ENCODE assay signal across 8 cellular contexts in genomic region chr11:65574963-65575567, GRCh38. TPM values are rescaled to one million over a fixed set of nuclear protein-coding genes. Genes with fewer than 3 reads are reported as not detected.
DNase-seq lines count a peak whose midpoint lies in the region; ATAC-seq, FAIRE-seq and TF ChIP-seq lines count a peak whose summit lies in the region.

No MANE protein-coding gene starts in this region.

- peak overlapping the region; percentile 76 for H2BK5ac ChIP-seq in IMR-90 (ENCODE audit: low read depth, low read length, poor library complexity, severe bottlenecking)

- peak overlapping the region; percentile 83 for H2BK120ac ChIP-seq in IMR-90 (ENCODE audit: low read depth, low read length)

- BruUV-seq in IMR-90 (replicated peaks; lab: Mats Ljungman, UMichigan), result no TSS peak

- peak overlapping the region; percentile 90 for H2AFZ ChIP-seq in IMR-90 (replicated peaks; ENCODE audit: low read length, poor library complexity)

- H3K9me1 ChIP-seq in IMR-90 (ENCODE audit: insufficient read depth, low read length), result peaks cover 8% of the 10 kb centered on the region

- peak overlapping the region; percentile 76; the same call in 2 of the 3 replicates for H2BK15ac ChIP-seq in IMR-90 (ENCODE audit: low read depth, low read length)

- in situ Hi-C loops in IMR-90 (cut with MboI; ENCODE audit: low sequenced_read_pairs), result no loop called here

- 62% methylated on average over 13 of the region's 19 CpGs; no CpG with 5 or more reads in 1 of the 2 experiments for WGBS in IMR-90 (ENCODE audit: extremely low coverage in 2 of 2, insufficient read length in 1 of 2), 2 experiments

- intact Hi-C loops in IMR-90 (cut with micrococcal nuclease), result loop anchor here (5.0 kb wide), 2 partner anchors 32 to 193 kb away; partner anchors contain the start of gene SLC25A45
- intact Hi-C loops in kidney (cut with DNase I), result no loop called here

- H3K4me3 ChIP-seq in BLaER1 treated with 17β-estradiol and CSF1 and Interleukin-3, amounts not matched to agents 10 nM and 100 nM, result peak overlapping the region; percentile 75 to 97 (median 92)
- H3K4me3 ChIP-seq in IMR-90 (ENCODE audit: insufficient read depth, low read depth, low read length), result peak overlapping the region; percentile 58
- H3K4me3 ChIP-seq in adipocyte (ENCODE audit: low read length), result peak overlapping the region; percentile 80
- H3K4me3 ChIP-seq in kidney (ENCODE audit: low read length in 2 of 2), result peak overlapping the region; percentile 68 to 80

- peak overlapping the region; percentile 91 for H2AK9ac ChIP-seq in IMR-90 (replicated peaks; ENCODE audit: low read depth, low read length, poor library complexity)

- H2BK20ac ChIP-seq in IMR-90 (ENCODE audit: low read depth, low read length), result peak overlapping the region; percentile 34; the same call in 1 of the 2 replicates

- no peak for DNase-seq in IMR-90
- peak; percentile 27 for DNase-seq in adipocyte (ENCODE audit: low read depth)
- peak; percentile 86 for DNase-seq in kidney
- DNase-seq in superior temporal gyrus (ENCODE audit: extremely low spot score), result peak; percentile 18
- DNase-seq in NCI-H82 treated with DMSO at 0.1 percent for 48 hours (lab: John Stamatoyannopoulos, UW; ENCODE audit: unreplicated experiment), result no peak
- DNase-seq in DMS153 treated with DMSO at 0.1 percent for 48 hours (lab: John Stamatoyannopoulos, UW; ENCODE audit: unreplicated experiment), result no peak

- peak overlapping the region; percentile 98 for H2AK5ac ChIP-seq in IMR-90 (ENCODE audit: low read depth, low read length)

- peak overlapping the region; percentile 93 for H3K23ac ChIP-seq in IMR-90 (ENCODE audit: low read depth, low read length)

- peaks cover 24 to 73% of the 10 kb centered on the region in 2 experiments for H3K79me1 ChIP-seq in IMR-90 (ENCODE audit: low read depth in 1 of 2, low read length in 2 of 2)

- H3K4ac ChIP-seq in IMR-90 (ENCODE audit: low read depth, low read length), result peak overlapping the region; percentile 96

- H4K20me1 ChIP-seq in BLaER1 treated with 17β-estradiol and CSF1 and Interleukin-3, amounts not matched to agents 10 nM and 100 nM, result peaks cover 31 to 70% (median 45%) of the 10 kb centered on the region in 11 experiments; a peak in 21 of 22 replicates
- peaks cover 32% of the 10 kb centered on the region for H4K20me1 ChIP-seq in IMR-90 (ENCODE audit: insufficient read depth, low read length)

- H3K4me2 ChIP-seq in BLaER1 treated with 17β-estradiol and CSF1 and Interleukin-3, amounts not matched to agents 10 nM and 100 nM, result peak overlapping the region; percentile 70 to 100 (median 94)
- H3K4me2 ChIP-seq in IMR-90 (ENCODE audit: low read depth, low read length), result peak overlapping the region; percentile 87

- CTCF ChIA-PET in IMR-90 (lab: Yijun Ruan, JAX), result no interaction called here

- H3K36me3 ChIP-seq in BLaER1 treated with 17β-estradiol and CSF1 and Interleukin-3, amounts not matched to agents 10 nM and 100 nM, result peaks cover 9 to 31% (median 22%) of the 10 kb centered on the region in 11 experiments
- H3K36me3 ChIP-seq in IMR-90 (ENCODE audit: control insufficient read depth, insufficient read depth, low read length) (peaks cover 9% of the 10 kb centered on the region; the same call in 1 of the 2 replicates), adipocyte (ENCODE audit: control insufficient read depth, insufficient read depth, low read length, severe bottlenecking) (peaks cover 9% of the 10 kb centered on the region), kidney (ENCODE audit: control insufficient read depth in 1 of 2, insufficient read depth in 2 of 2, low read length in 2 of 2) (no peaks in the 10 kb centered on the region)

- peak overlapping the region; percentile 70 for H3K56ac ChIP-seq in IMR-90 (ENCODE audit: extremely low read depth, insufficient read depth, low read length)

- H4K91ac ChIP-seq in IMR-90 (ENCODE audit: insufficient read depth, low read depth, low read length), result peak overlapping the region; percentile 80

- H3K27ac ChIP-seq in BLaER1 treated with 17β-estradiol and CSF1 and Interleukin-3, amounts not matched to agents 10 nM and 100 nM, result peak overlapping the region; percentile 73 to 91 (median 86)
- H3K27ac ChIP-seq in IMR-90 (ENCODE audit: insufficient read depth, low read length), result peak overlapping the region; percentile 75
- peak overlapping the region; percentile 71 to 89 for H3K27ac ChIP-seq in kidney (ENCODE audit: low read depth in 2 of 2, low read length in 2 of 2)

- H3K4me1 ChIP-seq in BLaER1 treated with 17β-estradiol and CSF1 and Interleukin-3, amounts not matched to agents 10 nM and 100 nM, result peaks cover 53 to 69% (median 62%) of the 10 kb centered on the region in 10 experiments
- peaks cover 33% of the 10 kb centered on the region for H3K4me1 ChIP-seq in IMR-90 (ENCODE audit: control insufficient read depth, insufficient read depth, low read length)
- peaks cover 53% of the 10 kb centered on the region for H3K4me1 ChIP-seq in adipocyte (ENCODE audit: control insufficient read depth, insufficient read depth, low read length)
- H3K4me1 ChIP-seq in kidney (ENCODE audit: control insufficient read depth in 1 of 2, insufficient read depth in 1 of 2, low read depth in 1 of 2, low read length in 2 of 2), result peaks cover 19 to 45% of the 10 kb centered on the region in 2 donors

- dilution Hi-C loops in IMR-90 (cut with HindIII; ENCODE audit: low sequenced_read_pairs, unreplicated experiment), result no loop called here

- peak overlapping the region; percentile 65 to 96 (median 88) for H3K9ac ChIP-seq in BLaER1 treated with 17β-estradiol and CSF1 and Interleukin-3, amounts not matched to agents 10 nM and 100 nM
- H3K9ac ChIP-seq in IMR-90 (ENCODE audit: low read depth, low read length) (peak overlapping the region; percentile 72), adipocyte (ENCODE audit: low read length) (peak overlapping the region; percentile 89), kidney (ENCODE audit: low read length in 2 of 2) (peak overlapping the region; percentile 48 to 77)

- H3K14ac ChIP-seq in IMR-90 (replicated peaks; ENCODE audit: low read depth, low read length), result peak overlapping the region; percentile 96

- peak overlapping the region; percentile 11; the same call in 1 of the 2 replicates for H3K18ac ChIP-seq in IMR-90 (ENCODE audit: low read depth, low read length)

- ATAC-seq in IMR-90 (ENCODE audit: low read depth), result no peak
- ATAC-seq in HG03039 (IDR thresholded peaks at IDR 0.05; ENCODE audit: unreplicated experiment), result no peak

- TF ChIP-seq POLR2A in IMR-90 (IDR thresholded peaks at IDR 0.05; ENCODE audit: low read depth, low read length), result no peak

- peak overlapping the region; percentile 86 for H4K5ac ChIP-seq in IMR-90 (ENCODE audit: low read depth, low read length)

- TF ChIP-seq RAD21 in IMR-90 (IDR thresholded peaks at IDR 0.05; ENCODE audit: low read length), result no peak

- POLR2A ChIA-PET in IMR-90 (lab: Charles Lee; ENCODE audit: unreplicated experiment), result no interaction called here

- no peak for FAIRE-seq in kidney (lab: Jason Lieb, UNC)

- TF ChIP-seq CTCF in IMR-90 (conservative IDR thresholded peaks at IDR 0.05; ENCODE audit: low read depth, low read length) (no peak), kidney (IDR thresholded peaks at IDR 0.05; ENCODE audit: borderline replicate concordance, extremely low read depth, insufficient read depth) (no peak)

- H3K9me3 ChIP-seq in BLaER1 treated with 17β-estradiol and CSF1 and Interleukin-3, amounts not matched to agents 10 nM and 100 nM (replicated peaks in 1 of 11), result no peaks in the 10 kb centered on the region
- H3K9me3 ChIP-seq in IMR-90 (ENCODE audit: control insufficient read depth, insufficient read depth, low read length) (no peaks in the 10 kb centered on the region), adipocyte (ENCODE audit: control insufficient read depth, low read length) (no peaks in the 10 kb centered on the region), kidney (ENCODE audit: control insufficient read depth in 1 of 2, low read length in 2 of 2) (no peaks in the 10 kb centered on the region)

- peak overlapping the region; percentile 58 to 90; a peak in 3 of 4 replicates for H4K8ac ChIP-seq in IMR-90 (ENCODE audit: low read depth in 2 of 2, low read length in 2 of 2)

- no peaks in the 10 kb centered on the region for H3K27me3 ChIP-seq in BLaER1 treated with 17β-estradiol and CSF1 and Interleukin-3, amounts not matched to agents 10 nM and 100 nM
- H3K27me3 ChIP-seq in IMR-90 (ENCODE audit: control insufficient read depth, insufficient read depth, low read length) (no peaks in the 10 kb centered on the region), adipocyte (replicated peaks; ENCODE audit: control insufficient read depth, insufficient read depth, low read length) (no peaks in the 10 kb centered on the region)

TF ChIP-seq in IMR-90, 13 proteins besides CTCF, POLR2A, EP300 and RAD21 (continues in another document):
- TF ChIP-seq FOS (IDR thresholded peaks at IDR 0.05; ENCODE audit: low read depth, low read length), result no peak

RNA-seq across cellular contexts. Expression of gene EHBP1L1, which starts 0.8 kb away (rescaled TPM):
- total RNA-seq in IMR-90 (2012; rRNA removed) (10.0 and 13.3 TPM in 2 replicates), kidney (95.4 TPM)
- polyA plus RNA-seq in IMR-90 (2012; rRNA removed) (27.4 and 29.0 TPM in 2 replicates), kidney (ENCODE audit: insufficient read depth, low read depth, low replicate concordance) (20.5 TPM)
- polyA plus RNA-seq in IMR-90 (2012; cell fraction: cytosol; rRNA removed), result 13.2 and 27.4 TPM in 2 replicates
- 82.3 and 155 TPM in 2 replicates for polyA plus RNA-seq in IMR-90 (2012; cell fraction: nucleus; rRNA removed; ENCODE audit: low replicate concordance)

RNA-seq across cellular contexts. Expression of gene FAM89B, which starts 2.7 kb away (rescaled TPM):
- total RNA-seq in IMR-90 (2012; rRNA removed) (12.0 and 14.2 TPM in 2 replicates), kidney (36.7 TPM)
- polyA plus RNA-seq in IMR-90 (2012; rRNA removed) (65.5 and 86.6 TPM in 2 replicates), kidney (ENCODE audit: insufficient read depth, low read depth, low replicate concordance) (33.5 TPM)
- 20.7 and 84.1 TPM in 2 replicates for polyA plus RNA-seq in IMR-90 (2012; cell fraction: cytosol; rRNA removed)
- 26.4 and 80.1 TPM in 2 replicates for polyA plus RNA-seq in IMR-90 (2012; cell fraction: nucleus; rRNA removed; ENCODE audit: low replicate concordance)

RNA-seq across cellular contexts. Expression of gene ZNRD2, which starts 4.8 kb away (rescaled TPM):
- total RNA-seq in IMR-90 (2012; rRNA removed) (69.7 and 75.6 TPM in 2 replicates), kidney (32.0 TPM)
- polyA plus RNA-seq in IMR-90 (2012; rRNA removed) (90.3 and 113 TPM in 2 replicates), kidney (ENCODE audit: insufficient read depth, low read depth, low replicate concordance) (60.4 TPM)
- 68.6 and 112 TPM in 2 replicates for polyA plus RNA-seq in IMR-90 (2012; cell fraction: cytosol; rRNA removed)
- 56.1 and 132 TPM in 2 replicates for polyA plus RNA-seq in IMR-90 (2012; cell fraction: nucleus; rRNA removed; ENCODE audit: low replicate concordance)

RNA-seq across cellular contexts. Expression of gene LTBP3, which starts 16.9 kb away (rescaled TPM):
- 6.6 and 8.3 TPM in 2 replicates for total RNA-seq in IMR-90 (2012; rRNA removed)
- polyA plus RNA-seq in IMR-90 (2012; rRNA removed), result 145 and 216 TPM in 2 replicates
- 229 and 255 TPM in 2 replicates for polyA plus RNA-seq in IMR-90 (2012; cell fraction: cytosol; rRNA removed)
- 685 and 1,572 TPM in 2 replicates for polyA plus RNA-seq in IMR-90 (2012; cell fraction: nucleus; rRNA removed; ENCODE audit: low replicate concordance)
- 165 TPM for total RNA-seq in kidney
- polyA plus RNA-seq in kidney (ENCODE audit: insufficient read depth, low read depth, low replicate concordance), result 61.6 TPM

RNA-seq across cellular contexts. Expression of gene KCNK7, which starts 20.5 kb away (rescaled TPM):
- total RNA-seq in IMR-90 (2012; rRNA removed) (not detected in 2 replicates), kidney (0.25 TPM)
- polyA plus RNA-seq in IMR-90 (2012; rRNA removed) (0.09 and 0.34 TPM in 2 replicates), kidney (ENCODE audit: insufficient read depth, low read depth, low replicate concordance) (not detected)
- polyA plus RNA-seq in IMR-90 (2012; cell fraction: cytosol; rRNA removed), result 0.08 and 0.13 TPM in 2 replicates
- 0.89 and 3.2 TPM in 2 replicates for polyA plus RNA-seq in IMR-90 (2012; cell fraction: nucleus; rRNA removed; ENCODE audit: low replicate concordance)

Comparison
In these comparisons a context has a peak if more than half of its experiments do, and no peak if none do; other contexts are left out.
1. DNase-seq: peak in adipocyte (single experiment), kidney (single experiment) and superior temporal gyrus (single experiment); none in IMR-90 (single experiment), NCI-H82 treated with DMSO at 0.1 percent for 48 hours (single experiment) and DMS153 treated with DMSO at 0.1 percent for 48 hours (single experiment).
2. Peak in every context shown above with its lines, with median percentiles within 50 percentile points of each other: H3K27ac ChIP-seq, H3K4me3 ChIP-seq and H3K9ac ChIP-seq.